ENCODE assay signal across 8 cellular contexts in genomic region chr2:64636105-64636873, GRCh38. TPM values are rescaled to one million over a fixed set of nuclear protein-coding genes. Genes with fewer than 3 reads are reported as not detected.
A peak's percentile ranks its signal among the peaks of the same experiment; 100 is the strongest.
DNase-seq lines count a peak whose midpoint lies in the region; ATAC-seq and TF ChIP-seq lines count a peak whose summit lies in the region.

No MANE protein-coding gene starts in this region.

- H3K4me1 ChIP-seq in Peyer's patch (peaks cover 0 to 26% (median 18%) of the 10 kb centered on the region in 4 donors), ovary (ENCODE audit: insufficient read depth) (peaks cover 7% of the 10 kb centered on the region)

- TF ChIP-seq POLR2A in Peyer's patch (IDR thresholded peaks at IDR 0.05) (no peak), ovary (IDR thresholded peaks at IDR 0.05) (no peak)

- peak; percentile 61 for ATAC-seq in GM18861 (IDR thresholded peaks at IDR 0.05; ENCODE audit: unreplicated experiment)
- ATAC-seq in HG02678 (IDR thresholded peaks at IDR 0.05; ENCODE audit: unreplicated experiment): peak; percentile 59
- ATAC-seq in naive B cell (ENCODE audit: low read depth in 2 of 2): peak; percentile 59 to 62

- H3K36me3 Mint-ChIP-seq in naive B cell: peaks cover 5 to 14% of the 10 kb centered on the region in 2 donors

- 80 to 84% (median 83%) methylated on average over 36 of the region's 36 CpGs for WGBS in ovary, 3 donors

- TF ChIP-seq EP300 in ovary (IDR thresholded peaks at IDR 0.05): no peak

- TF ChIP-seq CTCF in Peyer's patch (IDR thresholded peaks at IDR 0.05) (no peak), ovary (IDR thresholded peaks at IDR 0.05) (no peak)

- H3K36me3 ChIP-seq in Peyer's patch (peaks cover 0 to 34% (median 0%) of the 10 kb centered on the region in 3 donors), ovary (no peaks in the 10 kb centered on the region)

- DNase-seq in Peyer's patch (peak in 2 of 3 donors; percentile 60 to 64), naive B cell (peak; percentile 65), NCI-H187 (lab: John Stamatoyannopoulos, UW) (no peak), activated gamma-delta T cell treated with Interleukin-2 at 50 U/mL for 16 hours (no peak), HCEC 1CT (no peak), ovary (no peak)

- intact Hi-C loops in ovary (cut with DNase I): no loop called here

- peak overlapping the region; percentile 61 to 91 (median 86) for H3K4me3 Mint-ChIP-seq in naive B cell

- H3K27ac ChIP-seq in Peyer's patch (peak overlapping the region in 3 of 4 donors; percentile 37 to 86 (median 78)), ovary (no peak overlapping the region)

- no peaks in the 10 kb centered on the region for H3K9me3 ChIP-seq in Peyer's patch
- H3K9me3 ChIP-seq in ovary: no peaks in the 10 kb centered on the region

- H3K27me3 ChIP-seq in Peyer's patch: no peaks in the 10 kb centered on the region
- no peaks in the 10 kb centered on the region for H3K27me3 ChIP-seq in ovary

- H3K27me3 Mint-ChIP-seq in naive B cell: no peaks in the 10 kb centered on the region

- H3K27ac Mint-ChIP-seq in naive B cell: peak overlapping the region; percentile 96 to 100 (median 99)

- peaks cover 54 to 70% (median 65%) of the 10 kb centered on the region in 3 donors for H3K4me1 Mint-ChIP-seq in naive B cell

- H3K9me3 Mint-ChIP-seq in naive B cell: no peaks in the 10 kb centered on the region

- H3K4me3 ChIP-seq in Peyer's patch (peak overlapping the region in 1 of 4 donors; percentile 13), ovary (no peak overlapping the region)

RNA-seq across cellular contexts. Expression of gene SERTAD2, which starts 17.4 kb away (rescaled TPM):
- 10 to 100 TPM in 1 of 4 donors, 1 to 10 TPM in 3; 8.7 to 10.3 (median 9.8) TPM for total RNA-seq in Peyer's patch
- polyA plus RNA-seq in naive B cell (ENCODE audit: low read depth in 6 of 6): 10 to 100 TPM in 5 of 6 donors, 1 to 10 TPM in 1; 7.9 to 21.8 (median 13.2) TPM
- total RNA-seq in ovary: 10 to 100 TPM; 11.0 to 26.8 (median 21.8) TPM
- 10 to 100 TPM in 1 of 2 donors, 1 to 10 TPM in 1; 9.9 to 20.8 TPM for polyA plus RNA-seq in ovary

Comparison
In these comparisons a context has a peak if more than half of its experiments do, and no peak if none do; other contexts are left out.
1. DNase-seq: peak in Peyer's patch (2 of 3) and naive B cell (single experiment); none in NCI-H187 (0 of 2), activated gamma-delta T cell treated with Interleukin-2 at 50 U/mL for 16 hours (single experiment), HCEC 1CT (single experiment) and ovary (0 of 5).
2. H3K27ac ChIP-seq: peak in Peyer's patch (3 of 4); none in ovary (0 of 2).
3. Peak in every context shown above with its lines, with median percentiles within 50 percentile points of each other: ATAC-seq.